1 cellular context compared by ENCODE assay signal in the genomic region with DNA sequence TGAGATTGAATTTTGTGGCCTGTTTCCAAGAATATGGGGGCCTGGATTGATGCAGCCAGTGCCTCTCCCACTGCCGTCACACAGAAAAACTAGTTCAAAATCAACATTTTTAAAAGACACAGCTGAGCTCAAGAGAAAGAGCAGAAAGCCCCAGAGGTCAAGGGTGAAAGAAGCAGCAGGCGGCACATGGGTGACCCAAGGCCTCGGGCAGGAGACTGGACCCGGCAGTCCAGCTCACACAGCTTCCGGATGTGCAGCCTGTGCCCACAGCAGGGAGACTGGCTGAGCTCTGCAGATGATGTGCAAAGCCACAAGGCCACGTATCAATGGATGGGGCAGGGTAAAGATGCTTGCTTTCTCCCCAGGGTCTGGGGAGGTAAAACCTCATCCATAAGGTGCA.
TF ChIP-seq lines count a peak whose summit lies in the region.

No MANE protein-coding gene starts in this region.

TF ChIP-seq in SK-N-SH treated with all-trans-retinoic acid at 6 μM for 48 hours, 23 proteins besides CTCF, POLR2A, EP300 and RAD21 (continued from another document):
- TF ChIP-seq PPARA (CRISPR knock-in tag; IDR thresholded peaks at IDR 0.05; ENCODE audit: borderline replicate concordance) (no peak), ZNF565 (CRISPR knock-in tag; conservative IDR thresholded peaks at IDR 0.05; ENCODE audit: low read depth) (no peak), TCF4 (CRISPR knock-in tag; IDR thresholded peaks at IDR 0.05; ENCODE audit: borderline replicate concordance) (no peak), SNAI2 (CRISPR knock-in tag; IDR thresholded peaks at IDR 0.05) (no peak), ZNF8 (CRISPR knock-in tag; IDR thresholded peaks at IDR 0.05) (no peak)
- TF ChIP-seq, protein P1, sequence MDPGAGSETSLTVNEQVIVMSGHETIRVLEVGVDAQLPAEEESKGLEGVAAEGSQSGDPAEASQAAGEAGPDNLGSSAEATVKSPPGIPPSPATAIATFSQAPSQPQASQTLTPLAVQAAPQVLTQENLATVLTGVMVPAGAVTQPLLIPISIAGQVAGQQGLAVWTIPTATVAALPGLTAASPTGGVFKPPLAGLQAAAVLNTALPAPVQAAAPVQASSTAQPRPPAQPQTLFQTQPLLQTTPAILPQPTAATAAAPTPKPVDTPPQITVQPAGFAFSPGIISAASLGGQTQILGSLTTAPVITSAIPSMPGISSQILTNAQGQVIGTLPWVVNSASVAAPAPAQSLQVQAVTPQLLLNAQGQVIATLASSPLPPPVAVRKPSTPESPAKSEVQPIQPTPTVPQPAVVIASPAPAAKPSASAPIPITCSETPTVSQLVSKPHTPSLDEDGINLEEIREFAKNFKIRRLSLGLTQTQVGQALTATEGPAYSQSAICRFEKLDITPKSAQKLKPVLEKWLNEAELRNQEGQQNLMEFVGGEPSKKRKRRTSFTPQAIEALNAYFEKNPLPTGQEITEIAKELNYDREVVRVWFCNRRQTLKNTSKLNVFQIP (CRISPR knock-in tag; IDR thresholded peaks at IDR 0.05; ENCODE audit: borderline replicate concordance, low read depth): no peak
- TF ChIP-seq, protein P2, sequence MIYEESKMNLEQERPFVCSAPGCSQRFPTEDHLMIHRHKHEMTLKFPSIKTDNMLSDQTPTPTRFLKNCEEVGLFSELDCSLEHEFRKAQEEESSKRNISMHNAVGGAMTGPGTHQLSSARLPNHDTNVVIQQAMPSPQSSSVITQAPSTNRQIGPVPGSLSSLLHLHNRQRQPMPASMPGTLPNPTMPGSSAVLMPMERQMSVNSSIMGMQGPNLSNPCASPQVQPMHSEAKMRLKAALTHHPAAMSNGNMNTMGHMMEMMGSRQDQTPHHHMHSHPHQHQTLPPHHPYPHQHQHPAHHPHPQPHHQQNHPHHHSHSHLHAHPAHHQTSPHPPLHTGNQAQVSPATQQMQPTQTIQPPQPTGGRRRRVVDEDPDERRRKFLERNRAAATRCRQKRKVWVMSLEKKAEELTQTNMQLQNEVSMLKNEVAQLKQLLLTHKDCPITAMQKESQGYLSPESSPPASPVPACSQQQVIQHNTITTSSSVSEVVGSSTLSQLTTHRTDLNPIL (CRISPR knock-in tag; IDR thresholded peaks at IDR 0.05; ENCODE audit: low read depth): no peak
